In genomic region chr2:164014068-164014577, GRCh38 we compare ENCODE assay signal across 14 cellular contexts.
DNase-seq lines count a peak whose midpoint lies in the region; ATAC-seq and TF ChIP-seq lines count a peak whose summit lies in the region.
"Had no signal": no experiment of that assay in that cellular context is flagged by ENCODE, and none has a peak within 500 bp of the region (broad histone marks: within the 10 kb centered on the region; RNA-seq: fewer than 3 reads in every experiment).

No MANE protein-coding gene starts in this region.

- TF ChIP-seq CTCF in heart right ventricle (IDR thresholded peaks at IDR 0.05) (no peak), spleen (IDR thresholded peaks at IDR 0.05 in 8 of 11, conservative IDR thresholded peaks at IDR 0.05 in 3 of 11) (no peak)

- ATAC-seq in heart right ventricle (peak; percentile 64 to 89 (median 71)), HG03378 (IDR thresholded peaks at IDR 0.05; ENCODE audit: unreplicated experiment) (no peak)

- H3K9ac ChIP-seq in adipocyte (ENCODE audit: low read length): no peak overlapping the region

- H3K4me3 ChIP-seq in adipocyte (ENCODE audit: low read length) (peak overlapping the region; percentile 70), heart right ventricle (no peak overlapping the region), spleen (no peak overlapping the region)
- H3K4me3 ChIP-seq: PC-9 had no signal

- WGBS in heart right ventricle, 2 donors: 66 to 72% methylated on average over 8 of the region's 8 CpGs
- 81 to 91% (median 84%) methylated on average over 8 of the region's 8 CpGs for WGBS in spleen, 5 donors

- TF ChIP-seq POLR2A in spleen (IDR thresholded peaks at IDR 0.05): no peak

- H3K4me1 ChIP-seq in adipocyte (ENCODE audit: control insufficient read depth, insufficient read depth, low read length) (peaks cover 34% of the 10 kb centered on the region), heart right ventricle (no peaks in the 10 kb centered on the region), spleen (no peaks in the 10 kb centered on the region)

- in situ Hi-C loops in Caki2 (cut with HindIII; ENCODE audit: low pct_unique_long_range_greater_than_20kb, low sequenced_read_pairs): no loop called here

- H3K9me3 ChIP-seq in adipocyte (ENCODE audit: control insufficient read depth, low read length): no peaks in the 10 kb centered on the region
- no peaks in the 10 kb centered on the region for H3K9me3 ChIP-seq in heart right ventricle
- H3K9me3 ChIP-seq in spleen: no peaks in the 10 kb centered on the region

- DNase-seq in Caki2 (ENCODE audit: low read depth) (peak; percentile 89), adipocyte (ENCODE audit: low read depth) (no peak), heart right ventricle (peak in 1 of 2 donors; percentile 6), pons (ENCODE audit: low spot score) (peak; percentile 97), spleen (no peak), A172 (ENCODE audit: low spot score) (no peak), SKM-1 treated with dmso at 0.1 percent for 144 hours (lab: John Stamatoyannopoulos, UW; ENCODE audit: unreplicated experiment) (no peak)
- DNase-seq: activated B cell treated with CpG ODN at 0.5 μM for 24 hours; CD4-positive, alpha-beta T cell; foreskin fibroblast; naive B cell; NCI-H1092; PC-9 had no signal

- H3K27me3 ChIP-seq in adipocyte (replicated peaks; ENCODE audit: control insufficient read depth, insufficient read depth, low read length): no peaks in the 10 kb centered on the region
- no peaks in the 10 kb centered on the region for H3K27me3 ChIP-seq in heart right ventricle
- no peaks in the 10 kb centered on the region for H3K27me3 ChIP-seq in spleen (replicated peaks in 1 of 7)

- intact Hi-C loops in heart right ventricle (cut with DNase I): no loop called here
- intact Hi-C loops in spleen (cut with DNase I; ENCODE audit: low total_unique reads): no loop called here

- no peaks in the 10 kb centered on the region for H3K36me3 ChIP-seq in adipocyte (ENCODE audit: control insufficient read depth, insufficient read depth, low read length, severe bottlenecking)
- no peaks in the 10 kb centered on the region for H3K36me3 ChIP-seq in heart right ventricle
- H3K36me3 ChIP-seq in spleen: no peaks in the 10 kb centered on the region

- H3K27ac ChIP-seq in heart right ventricle (peak overlapping the region in 5 of 10 donors; percentile 10 to 45 (median 37)), spleen (no peak overlapping the region)
- H3K27ac ChIP-seq: PC-9 had no signal

Comparison
In these comparisons a context has a peak if more than half of its experiments do, and no peak if none do; other contexts are left out.
1. DNase-seq: peak in Caki2 (single experiment) and pons (single experiment); none in adipocyte (single experiment), spleen (single experiment), A172 (single experiment) and SKM-1 treated with dmso at 0.1 percent for 144 hours (single experiment).